Comparison of ENCODE assay signal across 1 cellular context in genomic region chr1:9539829-9540550, GRCh38.
TF ChIP-seq lines count a peak whose summit lies in the region.

No MANE protein-coding gene starts in this region.

TF ChIP-seq in HepG2, 621 proteins besides CTCF, POLR2A, EP300 and RAD21 (continued from another document):
- TF ChIP-seq, protein P1, sequence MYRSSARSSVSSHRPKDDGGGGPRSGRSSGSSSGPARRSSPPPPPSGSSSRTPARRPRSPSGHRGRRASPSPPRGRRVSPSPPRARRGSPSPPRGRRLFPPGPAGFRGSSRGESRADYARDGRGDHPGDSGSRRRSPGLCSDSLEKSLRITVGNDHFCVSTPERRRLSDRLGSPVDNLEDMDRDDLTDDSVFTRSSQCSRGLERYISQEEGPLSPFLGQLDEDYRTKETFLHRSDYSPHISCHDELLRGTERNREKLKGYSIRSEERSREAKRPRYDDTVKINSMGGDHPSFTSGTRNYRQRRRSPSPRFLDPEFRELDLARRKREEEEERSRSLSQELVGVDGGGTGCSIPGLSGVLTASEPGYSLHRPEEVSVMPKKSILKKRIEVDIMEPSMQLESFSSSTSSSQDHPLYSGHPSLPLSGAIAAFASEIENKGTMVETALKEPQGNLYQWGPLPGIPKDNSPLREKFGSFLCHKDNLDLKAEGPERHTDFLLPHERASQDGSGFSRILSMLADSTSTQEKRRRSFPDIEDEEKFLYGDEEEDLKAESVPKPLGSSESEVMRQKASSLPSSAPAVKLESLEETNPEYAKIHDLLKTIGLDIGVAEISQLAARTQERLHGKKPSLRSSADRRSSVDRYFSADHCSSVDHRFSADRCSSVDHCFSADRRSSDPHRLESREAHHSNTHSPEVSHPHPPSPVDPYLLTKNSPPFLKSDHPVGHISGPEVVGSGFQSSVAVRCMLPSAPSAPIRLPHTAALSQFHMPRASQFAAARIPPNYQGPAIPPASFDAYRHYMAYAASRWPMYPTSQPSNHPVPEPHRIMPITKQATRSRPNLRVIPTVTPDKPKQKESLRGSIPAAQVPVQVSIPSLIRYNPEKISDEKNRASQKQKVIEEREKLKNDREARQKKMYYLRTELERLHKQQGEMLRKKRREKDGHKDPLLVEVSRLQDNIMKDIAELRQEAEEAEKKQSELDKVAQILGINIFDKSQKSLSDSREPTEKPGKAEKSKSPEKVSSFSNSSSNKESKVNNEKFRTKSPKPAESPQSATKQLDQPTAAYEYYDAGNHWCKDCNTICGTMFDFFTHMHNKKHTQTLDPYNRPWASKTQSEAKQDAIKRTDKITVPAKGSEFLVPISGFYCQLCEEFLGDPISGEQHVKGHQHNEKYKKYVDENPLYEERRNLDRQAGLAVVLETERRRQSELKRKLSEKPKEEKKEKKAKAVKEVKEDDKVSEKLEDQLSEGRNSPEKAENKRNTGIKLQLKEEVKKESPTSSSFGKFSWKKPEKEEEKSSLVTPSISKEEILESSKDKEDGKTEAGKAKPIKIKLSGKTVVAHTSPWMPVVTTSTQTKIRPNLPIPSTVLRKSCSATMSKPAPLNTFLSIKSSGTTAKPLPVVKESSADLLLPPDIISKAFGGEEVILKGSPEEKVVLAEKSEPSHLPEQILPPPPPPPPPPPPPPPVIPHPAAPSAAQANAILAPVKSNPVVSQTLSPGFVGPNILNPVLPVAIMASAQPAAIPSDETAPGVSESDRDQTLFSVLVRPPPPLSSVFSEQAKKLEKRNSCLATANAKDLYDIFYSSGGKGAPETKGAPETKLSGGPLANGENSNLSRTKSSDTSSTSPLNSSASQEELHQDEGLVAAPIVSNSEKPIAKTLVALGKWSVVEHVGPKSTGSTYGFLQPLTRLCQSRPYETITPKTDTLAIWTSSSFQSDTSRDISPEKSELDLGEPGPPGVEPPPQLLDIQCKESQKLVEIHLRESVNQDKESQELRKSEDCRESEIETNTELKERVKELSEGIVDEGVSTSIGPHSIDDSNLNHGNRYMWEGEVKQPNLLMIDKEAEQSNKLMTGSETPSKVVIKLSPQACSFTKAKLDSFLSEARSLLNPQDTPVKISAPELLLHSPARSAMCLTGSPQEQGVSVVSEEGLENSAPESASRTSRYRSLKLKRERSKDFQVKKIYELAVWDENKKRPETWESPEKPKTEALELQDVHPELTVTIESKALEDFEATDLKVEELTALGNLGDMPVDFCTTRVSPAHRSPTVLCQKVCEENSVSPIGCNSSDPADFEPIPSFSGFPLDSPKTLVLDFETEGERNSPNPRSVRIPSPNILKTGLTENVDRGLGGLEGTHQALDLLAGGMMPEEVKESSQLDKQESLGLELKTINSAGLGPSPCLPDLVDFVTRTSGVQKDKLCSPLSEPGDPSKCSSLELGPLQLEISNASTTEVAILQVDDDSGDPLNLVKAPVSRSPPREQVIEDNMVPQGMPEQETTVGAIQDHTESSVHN (CRISPR knock-in tag; IDR thresholded peaks at IDR 0.05): 0 out of 2 replicates have a peak, but pooled peaks have one; percentile 51
- TF ChIP-seq KDM2A (CRISPR knock-in tag; IDR thresholded peaks at IDR 0.05; ENCODE audit: borderline replicate concordance, low read depth) (peak; percentile 57; the same call in 1 of the 2 replicates), SAP130 (CRISPR knock-in tag; IDR thresholded peaks at IDR 0.05; ENCODE audit: low read depth) (peak; percentile 68), NFE2L1 (CRISPR knock-in tag; IDR thresholded peaks at IDR 0.05; ENCODE audit: borderline replicate concordance) (no peak), ZNF660 (CRISPR knock-in tag; IDR thresholded peaks at IDR 0.05; ENCODE audit: borderline replicate concordance, low read depth) (no peak), LBX2 (CRISPR knock-in tag; IDR thresholded peaks at IDR 0.05; ENCODE audit: borderline replicate concordance) (0 out of 2 replicates have a peak, but pooled peaks have one; percentile 22), ZNF607 (CRISPR knock-in tag; IDR thresholded peaks at IDR 0.05; ENCODE audit: borderline replicate concordance) (0 out of 2 replicates have a peak, but pooled peaks have one; percentile 11), SALL1 (CRISPR knock-in tag; IDR thresholded peaks at IDR 0.05) (no peak; the same call in 1 of the 2 replicates), ZNF350 (CRISPR knock-in tag; IDR thresholded peaks at IDR 0.05; ENCODE audit: borderline replicate concordance, low read depth) (0 out of 2 replicates have a peak, but pooled peaks have one; percentile 34), KMT2A (CRISPR knock-in tag; IDR thresholded peaks at IDR 0.05) (peak; percentile 41; the same call in 1 of the 2 replicates)
TF ChIP-seq in HepG2: peak in this region for 66.
